ENCODE assay signal across 13 cellular contexts in the genomic region with DNA sequence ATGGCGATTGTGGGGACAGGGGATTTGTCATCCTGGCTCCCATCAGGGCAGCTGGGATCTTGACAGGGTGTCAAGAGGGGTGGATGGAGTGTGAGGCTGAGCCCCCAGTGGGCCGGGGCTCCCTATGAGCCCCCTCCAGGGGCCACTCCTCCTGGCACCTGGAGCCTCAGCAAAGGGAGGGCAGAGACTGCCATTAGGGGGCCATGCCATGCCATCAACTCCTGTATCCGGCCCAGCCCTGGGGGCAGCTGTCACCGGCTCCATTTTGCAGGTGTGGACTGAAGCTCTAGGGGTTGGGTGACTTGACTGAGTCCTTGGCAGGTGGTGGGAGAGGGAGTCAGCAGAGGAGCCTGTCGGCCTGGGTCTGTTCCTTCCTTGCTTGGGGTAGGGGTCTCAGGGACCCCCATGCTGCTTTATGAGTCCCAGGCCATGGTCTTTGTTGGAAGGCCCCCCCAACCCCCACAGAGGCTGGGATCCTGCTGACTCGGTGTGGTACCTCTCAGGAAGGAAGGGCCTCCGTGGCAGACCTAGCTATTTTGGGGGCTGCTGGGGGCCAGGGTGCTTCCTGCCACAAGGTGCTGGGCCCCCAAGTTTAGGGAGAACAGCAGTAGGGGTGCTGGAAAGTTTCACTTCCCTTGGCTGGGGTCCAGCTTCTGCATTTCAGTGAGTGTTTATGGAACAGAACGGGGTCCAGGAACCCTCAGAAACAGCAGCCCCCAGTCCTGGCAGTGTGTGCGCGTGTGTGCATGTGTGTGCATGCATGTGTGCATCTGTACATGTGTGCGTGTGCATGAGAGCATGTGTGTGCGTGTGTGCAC. TPM values are rescaled to one million over a fixed set of nuclear protein-coding genes. Genes with fewer than 3 reads are reported as not detected.
DNase-seq lines count a peak whose midpoint lies in the region; ATAC-seq, FAIRE-seq and TF ChIP-seq lines count a peak whose summit lies in the region.
"Had no signal": no experiment of that assay in that cellular context is flagged by ENCODE, and none has a peak within 500 bp of the region (broad histone marks: within the 10 kb centered on the region; RNA-seq: fewer than 3 reads in every experiment).

No MANE protein-coding gene starts in this region.

- H2AFZ ChIP-seq in MM.1S (ENCODE audit: low read length) (0 out of 2 replicates have a peak overlapping the region, but pooled peaks have one; percentile 7), K562 (ENCODE audit: low read depth, low read length) (no peak overlapping the region)

- H3K4me1 Mint-ChIP-seq in activated T-helper 1 cell treated with anti-CD3 and anti-CD28 coated beads, Interleukin-12 subunit alpha, Interleukin-12 subunit beta, Interleukin-2, Interleukin-4 antibody, amounts not matched to agents 30 ng/mL and 10 ng/mL and 1 ng/mL, durations not matched to agents 14 hours and 24 hours and 36 hours (ENCODE audit: low read depth) = peaks cover 22% of the 10 kb centered on the region

- no peak for FAIRE-seq in K562 (lab: Jason Lieb, UNC)

- H3K27ac Mint-ChIP-seq in activated T-helper 1 cell treated with anti-CD3 and anti-CD28 coated beads, Interleukin-12 subunit alpha, Interleukin-12 subunit beta, Interleukin-2, Interleukin-4 antibody, amounts not matched to agents 30 ng/mL and 10 ng/mL and 1 ng/mL, durations not matched to agents 14 hours and 24 hours and 36 hours = no peak overlapping the region
- H3K27ac Mint-ChIP-seq: GM23338 had no signal

- POLR2A ChIA-PET in K562 (lab: Yijun Ruan, JAX) = interaction anchor here (0.6 to 1.2 kb wide), 3 partner anchors 11 to 237 kb away, joined by 3 to 4 read pairs (median 3); no protein-coding TSS in a partner anchor

- H3K4me2 ChIP-seq in MM.1S (ENCODE audit: low read depth, low read length) (peak overlapping the region; percentile 22; the same call in 1 of the 2 replicates), K562 (ENCODE audit: insufficient read depth, low read length) (no peak overlapping the region)
- H3K4me2 ChIP-seq: GM23338 had no signal

- no peak for TF ChIP-seq POLR2A in GM18505 (IDR thresholded peaks at IDR 0.05; ENCODE audit: borderline replicate concordance, extremely low read depth, insufficient read depth, insufficient read length)
- no peak for TF ChIP-seq POLR2A in K562 (conservative IDR thresholded peaks at IDR 0.05)
- TF ChIP-seq POLR2A in sigmoid colon (IDR thresholded peaks at IDR 0.05) = no peak

- DNase-seq in MM.1S (no peak), K562 (ENCODE audit: extremely low read depth in 1 of 4, low spot score in 3 of 4) (no peak), sigmoid colon (peak; percentile 61), NCI-H510A treated with DMSO at 0.1 percent for 48 hours (lab: John Stamatoyannopoulos, UW) (no peak)
- no peak for DNase-seq in activated CD8-positive, alpha-beta memory T cell treated with anti-CD3 and anti-CD28 coated beads, Interleukin-2, amount 50 U/mL, for 4 hours
- DNase-seq in activated T-helper 1 cell treated with anti-CD3 and anti-CD28 coated beads, Interleukin-12 subunit alpha, Interleukin-12 subunit beta, Interleukin-2, Interleukin-4 antibody, amounts not matched to agents 30 ng/mL and 10 ng/mL and 1 ng/mL, durations not matched to agents 14 hours and 24 hours and 36 hours (ENCODE audit: low spot score) = no peak
- DNase-seq: DMS153, PC-3, right cardiac atrium had no signal

- 36% methylated on average over 12 of the region's 12 CpGs for WGBS in K562 (ENCODE audit: insufficient coverage, low coverage, missing lambda C conversion rate)
- WGBS in sigmoid colon, 2 donors = 50 to 84% methylated on average over 12 of the region's 12 CpGs

- H3K9me3 Mint-ChIP-seq in activated T-helper 1 cell treated with anti-CD3 and anti-CD28 coated beads, Interleukin-12 subunit alpha, Interleukin-12 subunit beta, Interleukin-2, Interleukin-4 antibody, amounts not matched to agents 30 ng/mL and 10 ng/mL and 1 ng/mL, durations not matched to agents 14 hours and 24 hours and 36 hours = no peaks in the 10 kb centered on the region
- H3K9me3 Mint-ChIP-seq: GM23338 had no signal

- peaks cover 36% of the 10 kb centered on the region for H3K4me1 ChIP-seq in MM.1S (ENCODE audit: low read length)
- H3K4me1 ChIP-seq in K562 (replicated peaks in 1 of 2; ENCODE audit: control insufficient read depth in 2 of 2, insufficient read depth in 2 of 2, low read length in 2 of 2) = peaks cover 0 to 43% of the 10 kb centered on the region in 2 experiments; a peak in 2 of 5 replicates
- H3K4me1 ChIP-seq in sigmoid colon = no peaks in the 10 kb centered on the region

- intact Hi-C loops in K562 (cut with micrococcal nuclease) = loop anchor here (10.0 kb wide), 1 partner anchor 156 kb away; no protein-coding TSS in a partner anchor
- intact Hi-C loops in sigmoid colon (cut with DNase I) = no loop called here
- intact Hi-C loops in activated T-helper 1 cell treated with anti-CD3 and anti-CD28 coated beads, Interleukin-12 subunit alpha, Interleukin-12 subunit beta, Interleukin-2, Interleukin-4 antibody, amounts not matched to agents 30 ng/mL and 10 ng/mL and 1 ng/mL, durations not matched to agents 14 hours and 24 hours and 36 hours (cut with micrococcal nuclease) = no loop called here

- peaks cover 23% of the 10 kb centered on the region for H3F3A ChIP-seq in MM.1S (ENCODE audit: insufficient read depth, low read length)

- no peak overlapping the region for H3K4me3 Mint-ChIP-seq in activated T-helper 1 cell treated with anti-CD3 and anti-CD28 coated beads, Interleukin-12 subunit alpha, Interleukin-12 subunit beta, Interleukin-2, Interleukin-4 antibody, amounts not matched to agents 30 ng/mL and 10 ng/mL and 1 ng/mL, durations not matched to agents 14 hours and 24 hours and 36 hours
- H3K4me3 Mint-ChIP-seq: GM23338 had no signal

- no peak for TF ChIP-seq CTCF in MM.1S (IDR thresholded peaks at IDR 0.05; ENCODE audit: low read length)
- no peak for TF ChIP-seq CTCF in K562 (IDR thresholded peaks at IDR 0.05 in 2 of 3, conservative IDR thresholded peaks at IDR 0.05 in 1 of 3; ENCODE audit: insufficient read depth in 2 of 3, low read depth in 1 of 3, low read length in 3 of 3)
- TF ChIP-seq CTCF in sigmoid colon (IDR thresholded peaks at IDR 0.05) = no peak

- H3K9me1 ChIP-seq in K562 (ENCODE audit: control insufficient read depth, insufficient read depth, low read length) = no peaks in the 10 kb centered on the region

- no peaks in the 10 kb centered on the region for H3K36me3 Mint-ChIP-seq in activated T-helper 1 cell treated with anti-CD3 and anti-CD28 coated beads, Interleukin-12 subunit alpha, Interleukin-12 subunit beta, Interleukin-2, Interleukin-4 antibody, amounts not matched to agents 30 ng/mL and 10 ng/mL and 1 ng/mL, durations not matched to agents 14 hours and 24 hours and 36 hours (ENCODE audit: low read depth)

- no peak overlapping the region for H3K9ac ChIP-seq in MM.1S (ENCODE audit: low read length)
- 0 out of 4 replicates have a peak overlapping the region, but pooled peaks of 1 of the 2 experiments have one; percentile 17 for H3K9ac ChIP-seq in K562 (ENCODE audit: insufficient read depth in 1 of 2, low read depth in 2 of 2, low read length in 2 of 2)

- H3K4me3 ChIP-seq in MM.1S (ENCODE audit: low read length) = no peak overlapping the region
- no peak overlapping the region for H3K4me3 ChIP-seq in K562
- no peak overlapping the region for H3K4me3 ChIP-seq in sigmoid colon
- H3K4me3 ChIP-seq: GM23338 had no signal

- ATAC-seq in GM18505 (IDR thresholded peaks at IDR 0.05; ENCODE audit: unreplicated experiment) = peak; percentile 30
- ATAC-seq in K562 = no peak
- ATAC-seq: right cardiac atrium had no signal

- H3K79me2 ChIP-seq in MM.1S (ENCODE audit: low read length) (no peaks in the 10 kb centered on the region), K562 (ENCODE audit: control insufficient read depth, insufficient read depth, low read length) (no peaks in the 10 kb centered on the region)

- no peaks in the 10 kb centered on the region for H4K20me1 ChIP-seq in MM.1S (ENCODE audit: insufficient read depth, low read length)
- peaks cover 3% of the 10 kb centered on the region; the same call in 1 of the 2 replicates for H4K20me1 ChIP-seq in K562 (replicated peaks; ENCODE audit: control insufficient read depth, insufficient read depth, low read length)

- in situ Hi-C loops in K562 (cut with MboI) = no loop called here

- H3K27me3 ChIP-seq in MM.1S (replicated peaks; ENCODE audit: insufficient read depth, low read length) (no peaks in the 10 kb centered on the region), K562 (ENCODE audit: control insufficient read depth in 2 of 2, insufficient read depth in 2 of 2, low read length in 2 of 2) (peaks cover 2 to 18% of the 10 kb centered on the region in 2 experiments; a peak in 3 of 5 replicates), sigmoid colon (peaks cover 0 to 25% (median 0%) of the 10 kb centered on the region in 3 donors)

- TF ChIP-seq EP300 in K562 (IDR thresholded peaks at IDR 0.05; ENCODE audit: low read length) (no peak), sigmoid colon (IDR thresholded peaks at IDR 0.05) (no peak)

- H3K27ac ChIP-seq in MM.1S (ENCODE audit: low read length) = no peak overlapping the region
- H3K27ac ChIP-seq in K562 (ENCODE audit: extremely low read depth, low read depth, low read length) = no peak overlapping the region
- no peak overlapping the region for H3K27ac ChIP-seq in sigmoid colon

- TF ChIP-seq RAD21 in K562 (CRISPR knock-in tag; conservative IDR thresholded peaks at IDR 0.05 in 1 of 2, IDR thresholded peaks at IDR 0.05 in 1 of 2) = no peak

- H3K9me3 ChIP-seq in MM.1S (replicated peaks; ENCODE audit: insufficient read depth, low read length) = no peaks in the 10 kb centered on the region
- no peaks in the 10 kb centered on the region; the same call in none of the 2 replicates for H3K9me3 ChIP-seq in K562 (replicated peaks; ENCODE audit: control insufficient read depth, insufficient read depth, low read depth, low read length)
- no peaks in the 10 kb centered on the region for H3K9me3 ChIP-seq in sigmoid colon

- BruUV-seq in K562 (replicated peaks; lab: Mats Ljungman, UMichigan) = no TSS peak

- CTCF ChIA-PET in K562 (lab: Yijun Ruan, JAX; ENCODE audit: low intra/inter-chr PET ratio) = interaction anchor here (1.4 kb wide), 1 partner anchor 10 kb away, joined by 4 read pairs; no protein-coding TSS in a partner anchor

- peaks cover 8% of the 10 kb centered on the region for H3K27me3 Mint-ChIP-seq in activated T-helper 1 cell treated with anti-CD3 and anti-CD28 coated beads, Interleukin-12 subunit alpha, Interleukin-12 subunit beta, Interleukin-2, Interleukin-4 antibody, amounts not matched to agents 30 ng/mL and 10 ng/mL and 1 ng/mL, durations not matched to agents 14 hours and 24 hours and 36 hours (ENCODE audit: insufficient read depth)

- no peaks in the 10 kb centered on the region for H3K36me3 ChIP-seq in MM.1S (replicated peaks; ENCODE audit: insufficient read depth, low read length)
- no peaks in the 10 kb centered on the region for H3K36me3 ChIP-seq in K562 (ENCODE audit: control insufficient read depth, insufficient read depth, low read length)
- no peaks in the 10 kb centered on the region for H3K36me3 ChIP-seq in sigmoid colon

- no peaks in the 10 kb centered on the region for H3K9me2 ChIP-seq in MM.1S (replicated peaks; ENCODE audit: insufficient read depth, low read length)

RNA-seq across cellular contexts. Expression of a gene that starts 1.5 kb away (rescaled TPM):
- not detected in 2 replicates for total RNA-seq in K562 (2011; cell fraction: chromatin; rRNA removed; ENCODE audit: low replicate concordance)
- total RNA-seq in K562 (2011; cell fraction: nucleolus; rRNA removed) = not detected in 2 replicates
- total RNA-seq in K562 (2011; cell fraction: nucleoplasm; rRNA removed) = not detected in 2 replicates
- total RNA-seq in K562 (2014; rRNA removed) (not detected in 2 replicates), K562 (2014; rRNA removed; fragmentation: Illumina TruSeq; extraction: Trizol) (not detected in 2 replicates), K562 (2015; rRNA removed; fragmentation: Illumina TruSeq; extraction: Trizol) (not detected in 2 replicates), K562 (2021) (not detected in 2 replicates), sigmoid colon (not detected)
- polyA plus RNA-seq in K562 (2011; rRNA removed) (not detected in 2 replicates), K562 (2014; fragmentation: Illumina TruSeq; extraction: Trizol) (not detected in 2 replicates), K562 (2014; fragmentation: Nextera tagmentation; extraction: Ambion mirVana) (not detected), K562 (2014; rRNA removed) (not detected in 2 replicates), sigmoid colon (10 to 100 TPM; 12.4 to 16.6 (median 16.2) TPM)
- polyA plus RNA-seq in K562 (2011; cell fraction: cytosol; rRNA removed) = not detected in 2 replicates
- not detected in 2 replicates for polyA plus RNA-seq in K562 (2011; cell fraction: nucleus; rRNA removed)
- not detected in 2 replicates for polyA plus RNA-seq in K562 (2012)
- not detected in 2 replicates for polyA minus RNA-seq in K562 (2011; rRNA and poly(A)+ RNA removed)
- polyA minus RNA-seq in K562 (2011; cell fraction: cytosol; rRNA and poly(A)+ RNA removed) = not detected in 2 replicates
- polyA minus RNA-seq in K562 (2011; cell fraction: nucleus; rRNA and poly(A)+ RNA removed) = not detected in 2 replicates
- total RNA-seq in activated T-helper 1 cell treated with anti-CD3 and anti-CD28 coated beads, Interleukin-12 subunit alpha, Interleukin-12 subunit beta, Interleukin-2, Interleukin-4 antibody, amounts not matched to agents 30 ng/mL and 10 ng/mL and 1 ng/mL, durations not matched to agents 14 hours and 24 hours and 36 hours = 0.32 TPM in 1 of 2 replicates, not detected in the other
- total RNA-seq: bronchial epithelial cell, epithelial cell of proximal tubule, PC-3, right cardiac atrium had no signal
- polyA plus RNA-seq: GM23338, right cardiac atrium had no signal

RNA-seq across cellular contexts. Expression of a gene that starts 9.4 kb away (rescaled TPM):
- total RNA-seq in K562 (2011; cell fraction: chromatin; rRNA removed; ENCODE audit: low replicate concordance) = not detected in 2 replicates
- total RNA-seq in K562 (2011; cell fraction: nucleolus; rRNA removed) = not detected in 2 replicates
- total RNA-seq in K562 (2011; cell fraction: nucleoplasm; rRNA removed) = not detected in 2 replicates
- total RNA-seq in K562 (2014; rRNA removed) = not detected in 2 replicates
- not detected in 2 replicates for total RNA-seq in K562 (2014; rRNA removed; fragmentation: Illumina TruSeq; extraction: Trizol)
- not detected in 2 replicates for total RNA-seq in K562 (2015; rRNA removed; fragmentation: Illumina TruSeq; extraction: Trizol)
- not detected in 2 replicates for total RNA-seq in K562 (2021)
- not detected in 2 replicates for polyA plus RNA-seq in K562 (2011; rRNA removed)
- not detected in 2 replicates for polyA plus RNA-seq in K562 (2011; cell fraction: cytosol; rRNA removed)
- polyA plus RNA-seq in K562 (2011; cell fraction: nucleus; rRNA removed) = not detected in 2 replicates
- 0.14 and 0.18 TPM in 2 replicates for polyA plus RNA-seq in K562 (2012)
- not detected in 2 replicates for polyA plus RNA-seq in K562 (2014; fragmentation: Illumina TruSeq; extraction: Trizol)
- polyA plus RNA-seq in K562 (2014; fragmentation: Nextera tagmentation; extraction: Ambion mirVana) = not detected
- not detected in 2 replicates for polyA plus RNA-seq in K562 (2014; rRNA removed)
- not detected in 2 replicates for polyA minus RNA-seq in K562 (2011; rRNA and poly(A)+ RNA removed)
- not detected in 2 replicates for polyA minus RNA-seq in K562 (2011; cell fraction: cytosol; rRNA and poly(A)+ RNA removed)
- polyA minus RNA-seq in K562 (2011; cell fraction: nucleus; rRNA and poly(A)+ RNA removed) = not detected in 2 replicates
- not detected for total RNA-seq in sigmoid colon
- polyA plus RNA-seq in sigmoid colon = 100 to 1,000 TPM in 1 of 3 donors, 10 to 100 TPM in 2; 15.8 to 109 (median 60.6) TPM
- not detected in 2 replicates for total RNA-seq in activated T-helper 1 cell treated with anti-CD3 and anti-CD28 coated beads, Interleukin-12 subunit alpha, Interleukin-12 subunit beta, Interleukin-2, Interleukin-4 antibody, amounts not matched to agents 30 ng/mL and 10 ng/mL and 1 ng/mL, durations not matched to agents 14 hours and 24 hours and 36 hours
- total RNA-seq: bronchial epithelial cell, epithelial cell of proximal tubule, PC-3, right cardiac atrium had no signal
- polyA plus RNA-seq: GM23338, right cardiac atrium had no signal

RNA-seq across cellular contexts. Expression of a gene that starts 19.3 kb away (rescaled TPM):
- total RNA-seq in K562 (2011; cell fraction: chromatin; rRNA removed; ENCODE audit: low replicate concordance) = 2.8 and 15.1 TPM in 2 replicates
- 22.0 and 23.0 TPM in 2 replicates for total RNA-seq in K562 (2011; cell fraction: nucleolus; rRNA removed)
- 9.8 and 13.5 TPM in 2 replicates for total RNA-seq in K562 (2011; cell fraction: nucleoplasm; rRNA removed)
- total RNA-seq in K562 (2014; rRNA removed) (23.8 and 36.3 TPM in 2 replicates), K562 (2014; rRNA removed; fragmentation: Illumina TruSeq; extraction: Trizol) (1.5 and 2.0 TPM in 2 replicates), K562 (2015; rRNA removed; fragmentation: Illumina TruSeq; extraction: Trizol) (6.2 and 6.6 TPM in 2 replicates), K562 (2021) (26.7 and 27.8 TPM in 2 replicates), sigmoid colon (10 to 100 TPM in 1 of 4 donors, 1 to 10 TPM in 3; 3.6 to 10.9 (median 7.0) TPM)
- polyA plus RNA-seq in K562 (2011; rRNA removed) (4.3 and 6.2 TPM in 2 replicates), K562 (2014; fragmentation: Illumina TruSeq; extraction: Trizol) (5.0 and 14.0 TPM in 2 replicates), K562 (2014; fragmentation: Nextera tagmentation; extraction: Ambion mirVana) (under 1 TPM; 0.23 to 0.85 TPM), K562 (2014; rRNA removed) (21.7 and 27.2 TPM in 2 replicates), sigmoid colon (10 to 100 TPM; 29.6 to 63.1 (median 51.1) TPM)
- polyA plus RNA-seq in K562 (2011; cell fraction: cytosol; rRNA removed) = 11.0 and 34.8 TPM in 2 replicates
- polyA plus RNA-seq in K562 (2011; cell fraction: nucleus; rRNA removed) = 27.2 and 46.8 TPM in 2 replicates
- 20.9 and 25.8 TPM in 2 replicates for polyA plus RNA-seq in K562 (2012)
- 0.72 and 1.2 TPM in 2 replicates for polyA minus RNA-seq in K562 (2011; rRNA and poly(A)+ RNA removed)
- polyA minus RNA-seq in K562 (2011; cell fraction: cytosol; rRNA and poly(A)+ RNA removed) = 5.7 and 7.1 TPM in 2 replicates
- polyA minus RNA-seq in K562 (2011; cell fraction: nucleus; rRNA and poly(A)+ RNA removed) = 11.9 and 15.1 TPM in 2 replicates
- 18.5 and 19.9 TPM in 2 replicates for total RNA-seq in activated T-helper 1 cell treated with anti-CD3 and anti-CD28 coated beads, Interleukin-12 subunit alpha, Interleukin-12 subunit beta, Interleukin-2, Interleukin-4 antibody, amounts not matched to agents 30 ng/mL and 10 ng/mL and 1 ng/mL, durations not matched to agents 14 hours and 24 hours and 36 hours

RNA-seq across cellular contexts. Expression of a gene that starts 25.4 kb away (rescaled TPM):
- not detected in 2 replicates for total RNA-seq in K562 (2011; cell fraction: chromatin; rRNA removed; ENCODE audit: low replicate concordance)
- total RNA-seq in K562 (2011; cell fraction: nucleolus; rRNA removed) = not detected in 2 replicates
- total RNA-seq in K562 (2011; cell fraction: nucleoplasm; rRNA removed) = not detected in 2 replicates
- not detected in 2 replicates for total RNA-seq in K562 (2014; rRNA removed)
- not detected in 2 replicates for total RNA-seq in K562 (2014; rRNA removed; fragmentation: Illumina TruSeq; extraction: Trizol)
- total RNA-seq in K562 (2015; rRNA removed; fragmentation: Illumina TruSeq; extraction: Trizol) = not detected in 2 replicates
- not detected in 2 replicates for total RNA-seq in K562 (2021)
- not detected in 2 replicates for polyA plus RNA-seq in K562 (2011; rRNA removed)
- polyA plus RNA-seq in K562 (2011; cell fraction: cytosol; rRNA removed) = not detected in 2 replicates
- not detected in 2 replicates for polyA plus RNA-seq in K562 (2011; cell fraction: nucleus; rRNA removed)
- polyA plus RNA-seq in K562 (2012) = not detected in 2 replicates
- polyA plus RNA-seq in K562 (2014; fragmentation: Illumina TruSeq; extraction: Trizol) = not detected in 2 replicates
- not detected for polyA plus RNA-seq in K562 (2014; fragmentation: Nextera tagmentation; extraction: Ambion mirVana)
- polyA plus RNA-seq in K562 (2014; rRNA removed) = not detected in 2 replicates
- polyA minus RNA-seq in K562 (2011; rRNA and poly(A)+ RNA removed) = not detected in 2 replicates
- not detected in 2 replicates for polyA minus RNA-seq in K562 (2011; cell fraction: cytosol; rRNA and poly(A)+ RNA removed)
- polyA minus RNA-seq in K562 (2011; cell fraction: nucleus; rRNA and poly(A)+ RNA removed) = not detected in 2 replicates
- not detected for total RNA-seq in sigmoid colon
- polyA plus RNA-seq in sigmoid colon = under 1 TPM in 1 of 3 donors, not detected in 2; 0.38 TPM
- not detected in 2 replicates for total RNA-seq in activated T-helper 1 cell treated with anti-CD3 and anti-CD28 coated beads, Interleukin-12 subunit alpha, Interleukin-12 subunit beta, Interleukin-2, Interleukin-4 antibody, amounts not matched to agents 30 ng/mL and 10 ng/mL and 1 ng/mL, durations not matched to agents 14 hours and 24 hours and 36 hours
- total RNA-seq: epithelial cell of proximal tubule, GM23338, PC-3, right cardiac atrium had no signal
- polyA plus RNA-seq: GM23338, right cardiac atrium had no signal

RNA-seq across cellular contexts. Expression of a gene that starts 42.3 kb away (rescaled TPM):
- total RNA-seq in K562 (2011; cell fraction: chromatin; rRNA removed; ENCODE audit: low replicate concordance) = 348 and 937 TPM in 2 replicates
- 683 and 713 TPM in 2 replicates for total RNA-seq in K562 (2011; cell fraction: nucleolus; rRNA removed)
- 505 and 528 TPM in 2 replicates for total RNA-seq in K562 (2011; cell fraction: nucleoplasm; rRNA removed)
- total RNA-seq in K562 (2014; rRNA removed) (408 and 468 TPM in 2 replicates), K562 (2014; rRNA removed; fragmentation: Illumina TruSeq; extraction: Trizol) (111 and 135 TPM in 2 replicates), K562 (2015; rRNA removed; fragmentation: Illumina TruSeq; extraction: Trizol) (242 and 251 TPM in 2 replicates), K562 (2021) (404 and 408 TPM in 2 replicates), sigmoid colon (100 to 1,000 TPM; 152 to 286 (median 203) TPM)
- polyA plus RNA-seq in K562 (2011; rRNA removed) (172 and 261 TPM in 2 replicates), K562 (2014; fragmentation: Illumina TruSeq; extraction: Trizol) (209 and 273 TPM in 2 replicates), K562 (2014; fragmentation: Nextera tagmentation; extraction: Ambion mirVana) (10 to 100 TPM; 10.8 to 32.9 TPM), K562 (2014; rRNA removed) (423 and 426 TPM in 2 replicates), sigmoid colon (100 to 1,000 TPM; 169 to 268 (median 254) TPM)
- polyA plus RNA-seq in K562 (2011; cell fraction: cytosol; rRNA removed) = 251 and 329 TPM in 2 replicates
- polyA plus RNA-seq in K562 (2011; cell fraction: nucleus; rRNA removed) = 669 and 851 TPM in 2 replicates
- polyA plus RNA-seq in K562 (2012) = 286 and 337 TPM in 2 replicates
- polyA minus RNA-seq in K562 (2011; rRNA and poly(A)+ RNA removed) = 81.2 and 91.3 TPM in 2 replicates
- 141 and 202 TPM in 2 replicates for polyA minus RNA-seq in K562 (2011; cell fraction: cytosol; rRNA and poly(A)+ RNA removed)
- polyA minus RNA-seq in K562 (2011; cell fraction: nucleus; rRNA and poly(A)+ RNA removed) = 134 and 170 TPM in 2 replicates
- 289 and 303 TPM in 2 replicates for total RNA-seq in activated T-helper 1 cell treated with anti-CD3 and anti-CD28 coated beads, Interleukin-12 subunit alpha, Interleukin-12 subunit beta, Interleukin-2, Interleukin-4 antibody, amounts not matched to agents 30 ng/mL and 10 ng/mL and 1 ng/mL, durations not matched to agents 14 hours and 24 hours and 36 hours
